1 cellular context compared by ENCODE assay signal in genomic region chr9:128101690-128102089, GRCh38.
TF ChIP-seq lines count a peak whose summit lies in the region.

No MANE protein-coding gene starts in this region.

TF ChIP-seq in WTC11, 78 proteins besides CTCF, POLR2A, EP300 and RAD21 (continued from another document):
- TF ChIP-seq, protein P1, sequence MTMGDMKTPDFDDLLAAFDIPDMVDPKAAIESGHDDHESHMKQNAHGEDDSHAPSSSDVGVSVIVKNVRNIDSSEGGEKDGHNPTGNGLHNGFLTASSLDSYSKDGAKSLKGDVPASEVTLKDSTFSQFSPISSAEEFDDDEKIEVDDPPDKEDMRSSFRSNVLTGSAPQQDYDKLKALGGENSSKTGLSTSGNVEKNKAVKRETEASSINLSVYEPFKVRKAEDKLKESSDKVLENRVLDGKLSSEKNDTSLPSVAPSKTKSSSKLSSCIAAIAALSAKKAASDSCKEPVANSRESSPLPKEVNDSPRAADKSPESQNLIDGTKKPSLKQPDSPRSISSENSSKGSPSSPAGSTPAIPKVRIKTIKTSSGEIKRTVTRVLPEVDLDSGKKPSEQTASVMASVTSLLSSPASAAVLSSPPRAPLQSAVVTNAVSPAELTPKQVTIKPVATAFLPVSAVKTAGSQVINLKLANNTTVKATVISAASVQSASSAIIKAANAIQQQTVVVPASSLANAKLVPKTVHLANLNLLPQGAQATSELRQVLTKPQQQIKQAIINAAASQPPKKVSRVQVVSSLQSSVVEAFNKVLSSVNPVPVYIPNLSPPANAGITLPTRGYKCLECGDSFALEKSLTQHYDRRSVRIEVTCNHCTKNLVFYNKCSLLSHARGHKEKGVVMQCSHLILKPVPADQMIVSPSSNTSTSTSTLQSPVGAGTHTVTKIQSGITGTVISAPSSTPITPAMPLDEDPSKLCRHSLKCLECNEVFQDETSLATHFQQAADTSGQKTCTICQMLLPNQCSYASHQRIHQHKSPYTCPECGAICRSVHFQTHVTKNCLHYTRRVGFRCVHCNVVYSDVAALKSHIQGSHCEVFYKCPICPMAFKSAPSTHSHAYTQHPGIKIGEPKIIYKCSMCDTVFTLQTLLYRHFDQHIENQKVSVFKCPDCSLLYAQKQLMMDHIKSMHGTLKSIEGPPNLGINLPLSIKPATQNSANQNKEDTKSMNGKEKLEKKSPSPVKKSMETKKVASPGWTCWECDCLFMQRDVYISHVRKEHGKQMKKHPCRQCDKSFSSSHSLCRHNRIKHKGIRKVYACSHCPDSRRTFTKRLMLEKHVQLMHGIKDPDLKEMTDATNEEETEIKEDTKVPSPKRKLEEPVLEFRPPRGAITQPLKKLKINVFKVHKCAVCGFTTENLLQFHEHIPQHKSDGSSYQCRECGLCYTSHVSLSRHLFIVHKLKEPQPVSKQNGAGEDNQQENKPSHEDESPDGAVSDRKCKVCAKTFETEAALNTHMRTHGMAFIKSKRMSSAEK (CRISPR knock-in tag; IDR thresholded peaks at IDR 0.05; ENCODE audit: borderline replicate concordance), result no peak
- TF ChIP-seq, protein P2, sequence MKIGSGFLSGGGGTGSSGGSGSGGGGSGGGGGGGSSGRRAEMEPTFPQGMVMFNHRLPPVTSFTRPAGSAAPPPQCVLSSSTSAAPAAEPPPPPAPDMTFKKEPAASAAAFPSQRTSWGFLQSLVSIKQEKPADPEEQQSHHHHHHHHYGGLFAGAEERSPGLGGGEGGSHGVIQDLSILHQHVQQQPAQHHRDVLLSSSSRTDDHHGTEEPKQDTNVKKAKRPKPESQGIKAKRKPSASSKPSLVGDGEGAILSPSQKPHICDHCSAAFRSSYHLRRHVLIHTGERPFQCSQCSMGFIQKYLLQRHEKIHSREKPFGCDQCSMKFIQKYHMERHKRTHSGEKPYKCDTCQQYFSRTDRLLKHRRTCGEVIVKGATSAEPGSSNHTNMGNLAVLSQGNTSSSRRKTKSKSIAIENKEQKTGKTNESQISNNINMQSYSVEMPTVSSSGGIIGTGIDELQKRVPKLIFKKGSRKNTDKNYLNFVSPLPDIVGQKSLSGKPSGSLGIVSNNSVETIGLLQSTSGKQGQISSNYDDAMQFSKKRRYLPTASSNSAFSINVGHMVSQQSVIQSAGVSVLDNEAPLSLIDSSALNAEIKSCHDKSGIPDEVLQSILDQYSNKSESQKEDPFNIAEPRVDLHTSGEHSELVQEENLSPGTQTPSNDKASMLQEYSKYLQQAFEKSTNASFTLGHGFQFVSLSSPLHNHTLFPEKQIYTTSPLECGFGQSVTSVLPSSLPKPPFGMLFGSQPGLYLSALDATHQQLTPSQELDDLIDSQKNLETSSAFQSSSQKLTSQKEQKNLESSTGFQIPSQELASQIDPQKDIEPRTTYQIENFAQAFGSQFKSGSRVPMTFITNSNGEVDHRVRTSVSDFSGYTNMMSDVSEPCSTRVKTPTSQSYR (CRISPR knock-in tag; IDR thresholded peaks at IDR 0.05), result no peak
- TF ChIP-seq NR2C2 (CRISPR knock-in tag; IDR thresholded peaks at IDR 0.05), result no peak
